8 cellular contexts compared by ENCODE assay signal in the genomic region with DNA sequence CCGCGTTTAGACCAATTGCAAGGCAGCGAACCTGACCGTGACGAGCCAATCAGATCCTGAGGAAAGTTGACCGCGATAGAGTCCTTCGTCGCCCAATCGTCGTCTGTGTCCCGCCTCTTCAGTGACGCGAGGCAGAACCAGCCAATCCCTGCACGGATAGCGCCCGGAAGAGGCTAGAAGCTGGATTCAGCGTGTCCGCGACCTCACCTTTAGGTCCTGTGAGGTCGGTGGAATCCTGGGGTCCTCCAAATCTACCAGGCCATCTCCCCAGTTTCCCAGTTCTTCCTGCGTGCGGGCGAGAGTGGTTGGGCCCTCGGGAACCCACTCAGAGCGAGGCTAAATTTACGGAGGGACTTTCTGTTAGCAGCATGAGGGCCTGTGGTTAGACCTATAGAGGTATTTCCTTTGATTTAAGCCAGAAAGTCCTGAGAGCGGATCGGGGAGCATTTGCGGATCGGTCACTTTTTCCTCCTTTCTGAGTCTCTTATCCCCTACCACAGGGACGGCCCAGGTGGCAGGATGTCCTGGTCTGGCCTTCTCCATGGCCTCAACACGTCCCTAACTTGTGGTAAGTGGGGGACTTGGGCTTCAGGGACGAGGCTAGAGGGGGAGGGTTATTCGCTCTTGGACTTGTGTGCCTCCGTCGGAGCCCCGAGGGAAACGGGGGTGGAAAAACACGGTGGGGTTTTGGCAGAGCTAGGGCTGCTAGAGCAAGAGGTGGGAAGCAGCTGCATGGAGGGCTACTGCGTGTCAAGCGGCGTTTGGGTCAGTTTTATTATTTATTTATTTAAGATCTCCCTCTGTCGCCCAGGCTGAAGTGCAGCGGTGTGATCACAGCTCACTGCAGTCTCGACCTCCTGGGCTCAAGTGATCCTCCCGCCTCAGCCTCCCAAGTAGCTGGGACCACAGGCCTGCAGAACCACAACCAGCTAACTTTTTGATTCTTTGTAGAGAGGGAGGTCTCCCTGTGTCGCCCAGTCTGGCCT. TPM values are rescaled to one million over a fixed set of nuclear protein-coding genes. Genes with fewer than 3 reads are reported as not detected.
DNase-seq lines count a peak whose midpoint lies in the region; ATAC-seq and TF ChIP-seq lines count a peak whose summit lies in the region.

TSS of gene MRPS12 (plus strand) at position 169 of the 986 bp plus-strand sequence. CDS start at position 520, 351 bp downstream.

- peak within 1 kb of the TSS; percentile 59 to 86 (median 76) for H3K27ac ChIP-seq in thyroid gland

- H3K9me3 ChIP-seq in thyroid gland = no peaks in the 10 kb centered on the region

- 6 to 8% methylated on average over 29 to 47 of the region's 48 CpGs for WGBS in thyroid gland, 2 donors

- H3K27ac Mint-ChIP-seq in glutamatergic neuron (ENCODE audit: unreplicated experiment) = peak within 1 kb of the TSS; percentile 92

- H3K4me3 ChIP-seq in H7 (ENCODE audit: insufficient read depth, low read depth, low read length) (peak within 1 kb of the TSS; percentile 97), thyroid gland (replicated peaks in 1 of 3) (peak within 1 kb of the TSS; percentile 9 to 68 (median 42))

- intact Hi-C loops in thyroid gland (cut with DNase I) = no loop called here

- H3K27me3 ChIP-seq in H7 (ENCODE audit: control insufficient read depth, insufficient read depth, low read length) (no peaks in the 10 kb centered on the region), thyroid gland (no peaks in the 10 kb centered on the region)

- DNase-seq in GM03348 (ENCODE audit: low spot score) (peak; percentile 99), H7 (peak; percentile 99), M059J (ENCODE audit: low read depth) (peak; percentile 99), SIG-M5 (lab: John Stamatoyannopoulos, UW) (peak; percentile 84), glutamatergic neuron (peak; percentile 97), omental fat pad (ENCODE audit: low spot score) (peak; percentile 92), thyroid gland (peak; percentile 99)
- peak; percentile 95 for DNase-seq in activated naive CD8-positive, alpha-beta T cell treated with anti-CD3 and anti-CD28 coated beads, Interleukin-2, amount 50 U/mL, for 16 hours (ENCODE audit: low read depth, low spot score)

- TF ChIP-seq CTCF in glutamatergic neuron (IDR thresholded peaks at IDR 0.05; ENCODE audit: partially characterized antibody, unreplicated experiment) = no peak
- no peak for TF ChIP-seq CTCF in omental fat pad (IDR thresholded peaks at IDR 0.05)
- TF ChIP-seq CTCF in thyroid gland (IDR thresholded peaks at IDR 0.05) = no peak

- H3K9me3 Mint-ChIP-seq in glutamatergic neuron (ENCODE audit: unreplicated experiment) = peaks cover 8% of the 10 kb centered on the region

- peak; percentile 98 for ATAC-seq in omental fat pad (ENCODE audit: low FRiP score)

- H3K36me3 Mint-ChIP-seq in glutamatergic neuron (ENCODE audit: unreplicated experiment) = peaks cover 6% of the 10 kb centered on the region

- H3K4me3 Mint-ChIP-seq in glutamatergic neuron (ENCODE audit: unreplicated experiment) = peak within 1 kb of the TSS; percentile 97

- peaks cover 0 to 17% of the 10 kb centered on the region in 2 donors for H3K4me1 ChIP-seq in thyroid gland

- H3K27me3 Mint-ChIP-seq in glutamatergic neuron (ENCODE audit: unreplicated experiment) = no peaks in the 10 kb centered on the region

- peak in 1 of 2 donors; percentile 58 for TF ChIP-seq POLR2A in thyroid gland (IDR thresholded peaks at IDR 0.05)

- H3K36me3 ChIP-seq in H7 (replicated peaks; ENCODE audit: control insufficient read depth, insufficient read depth, low read length) = peaks cover 12% of the 10 kb centered on the region
- no peaks in the 10 kb centered on the region for H3K36me3 ChIP-seq in thyroid gland

- peaks cover 7% of the 10 kb centered on the region for H3K4me1 Mint-ChIP-seq in glutamatergic neuron (ENCODE audit: low read depth, unreplicated experiment)

RNA-seq across cellular contexts. Expression of gene MRPS12, which starts in this region (rescaled TPM):
- total RNA-seq in H7 (2014; rRNA removed; shearing (Covaris generic)) = 106 and 115 TPM in 2 replicates
- total RNA-seq in M059J (2014; rRNA removed; shearing (Covaris generic)) = 57.5 and 76.6 TPM in 2 replicates
- total RNA-seq in glutamatergic neuron (ENCODE audit: unreplicated experiment) = 30.4 TPM
- total RNA-seq in omental fat pad = 10 to 100 TPM; 27.3 to 46.0 (median 37.7) TPM
- total RNA-seq in thyroid gland = 10 to 100 TPM; 17.7 to 33.6 (median 22.1) TPM

Comparison
In these comparisons a context has a peak if more than half of its experiments do, and no peak if none do; other contexts are left out.
1. Peak in every context shown above with its lines: DNase-seq, ATAC-seq, H3K4me3 ChIP-seq and H3K27ac ChIP-seq.